18 cellular contexts compared by ENCODE assay signal in the genomic region with DNA sequence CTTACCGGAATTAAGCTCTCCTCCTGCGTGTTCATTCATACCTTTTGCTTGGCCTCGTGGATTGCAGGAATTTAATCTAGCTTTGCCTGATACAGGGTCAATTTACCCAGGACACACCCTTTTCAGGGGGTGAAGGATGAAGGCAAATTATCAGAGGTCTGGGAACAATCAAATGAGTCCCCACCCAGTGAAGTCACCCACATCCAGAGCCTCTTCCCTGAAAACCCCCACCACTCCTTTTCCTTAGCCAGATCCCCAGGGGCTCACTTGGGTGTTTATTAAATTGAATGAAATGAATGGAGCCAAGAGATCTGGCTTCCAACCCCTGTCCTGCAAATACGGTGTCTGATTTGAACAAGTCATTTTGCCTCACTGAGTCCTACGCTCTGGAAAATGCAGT. TPM values are rescaled to one million over a fixed set of nuclear protein-coding genes. Genes with fewer than 3 reads are reported as not detected.
A peak's percentile ranks its signal among the peaks of the same experiment; 100 is the strongest.
DNase-seq lines count a peak whose midpoint lies in the region; ATAC-seq and TF ChIP-seq lines count a peak whose summit lies in the region.
"Had no signal": no experiment of that assay in that cellular context is flagged by ENCODE, and none has a peak within 500 bp of the region (broad histone marks: within the 10 kb centered on the region; RNA-seq: fewer than 3 reads in every experiment).

No MANE protein-coding gene starts in this region.

- H4K12ac ChIP-seq in trophoblast cell (ENCODE audit: low read depth, low read length): no peak overlapping the region

- H3K4ac ChIP-seq in trophoblast cell (ENCODE audit: low read depth, low read length): no peak overlapping the region

- no peak overlapping the region for H4K91ac ChIP-seq in trophoblast cell (ENCODE audit: low read depth, low read length)

- H3K4me1 Mint-ChIP-seq in GM23338: no peaks in the 10 kb centered on the region
- H3K4me1 Mint-ChIP-seq: B cell; CD4-positive, CD25-positive, alpha-beta regulatory T cell; H9 had no signal

- no peaks in the 10 kb centered on the region for H3K36me3 Mint-ChIP-seq in GM23338 (ENCODE audit: low read depth)
- H3K36me3 Mint-ChIP-seq: CD4-positive, CD25-positive, alpha-beta regulatory T cell; CD8-positive, alpha-beta T cell had no signal

- H3K4me2 ChIP-seq in GM23338 (no peak overlapping the region), trophoblast cell (ENCODE audit: low read length) (peak overlapping the region; percentile 14)
- H3K4me2 ChIP-seq: BLaER1 had no signal

- no peak overlapping the region for H4K8ac ChIP-seq in trophoblast cell (ENCODE audit: low read depth, low read length)

- H2BK12ac ChIP-seq in trophoblast cell (ENCODE audit: low read length): no peak overlapping the region

- no peak overlapping the region for H2BK120ac ChIP-seq in trophoblast cell (ENCODE audit: insufficient read depth, low read length, poor library complexity)

- H2AK5ac ChIP-seq in trophoblast cell (ENCODE audit: low read length): no peak overlapping the region

- no peaks in the 10 kb centered on the region for H3K9me2 ChIP-seq in GM23338 (ENCODE audit: insufficient read depth)

- H2BK5ac ChIP-seq in trophoblast cell (ENCODE audit: low read depth, low read length, poor library complexity): no peak overlapping the region

- no peak overlapping the region for H3K14ac ChIP-seq in trophoblast cell (ENCODE audit: low read length)

- no peak for ATAC-seq in GM23338
- ATAC-seq: CD8-positive, alpha-beta T cell; HCT116 had no signal

- WGBS in trophoblast cell (ENCODE audit: extremely low coverage, insufficient coverage, insufficient read length): no CpG with 5 or more reads among the region's 5 CpGs

- no peaks in the 10 kb centered on the region for H3F3A ChIP-seq in GM23338 (replicated peaks; ENCODE audit: low read depth)

- H3K79me2 ChIP-seq in GM23338 (replicated peaks; ENCODE audit: insufficient read depth): no peaks in the 10 kb centered on the region
- peaks cover 2% of the 10 kb centered on the region for H3K79me2 ChIP-seq in trophoblast cell (ENCODE audit: control insufficient read depth, insufficient read depth, low read length, poor library complexity)

- H3K9ac ChIP-seq in trophoblast cell (ENCODE audit: low read length): no peak overlapping the region
- H3K9ac ChIP-seq: BLaER1 had no signal

- H3K4me1 ChIP-seq in GM23338 (ENCODE audit: insufficient read depth) (no peaks in the 10 kb centered on the region), trophoblast cell (ENCODE audit: control insufficient read depth in 1 of 2, insufficient read depth in 2 of 2, low read length in 2 of 2) (peaks cover 6 to 8% of the 10 kb centered on the region in 2 experiments)
- H3K4me1 ChIP-seq: BLaER1, Caco-2 had no signal

- H3K27ac Mint-ChIP-seq in GM23338: no peak overlapping the region
- H3K27ac Mint-ChIP-seq: B cell; CD8-positive, alpha-beta T cell; H9 had no signal

- no peaks in the 10 kb centered on the region for H3K9me3 Mint-ChIP-seq in GM23338
- H3K9me3 Mint-ChIP-seq: CD4-positive, CD25-positive, alpha-beta regulatory T cell; CD8-positive, alpha-beta T cell; H9 had no signal

- H3K4me3 Mint-ChIP-seq in GM23338: no peak overlapping the region
- H3K4me3 Mint-ChIP-seq: B cell; CD4-positive, CD25-positive, alpha-beta regulatory T cell; CD8-positive, alpha-beta T cell; H9 had no signal

- H3K9me3 ChIP-seq in trophoblast cell (ENCODE audit: insufficient read depth, low read depth, low read length): no peaks in the 10 kb centered on the region
- H3K9me3 ChIP-seq: BLaER1, Caco-2 had no signal

- H3K23ac ChIP-seq in trophoblast cell (ENCODE audit: low read length): no peak overlapping the region

- H3K27ac ChIP-seq in GM23338 (ENCODE audit: low read depth) (no peak overlapping the region), trophoblast cell (ENCODE audit: low read depth, low read length) (no peak overlapping the region)
- H3K27ac ChIP-seq: BLaER1, C4-2B had no signal

- peak overlapping the region; percentile 69; the same call in 1 of the 2 replicates for H2AFZ ChIP-seq in GM23338
- H2AFZ ChIP-seq in trophoblast cell (ENCODE audit: insufficient read depth, low read length, poor library complexity): no peak overlapping the region

- H3K27me3 Mint-ChIP-seq in GM23338 (ENCODE audit: insufficient read depth, low read depth, poor library complexity): peaks cover 4% of the 10 kb centered on the region

- H3K79me1 ChIP-seq in trophoblast cell (ENCODE audit: low read length): peaks cover 7% of the 10 kb centered on the region

- DNase-seq in GM23338 (ENCODE audit: low spot score): no peak
- DNase-seq in NCI-H69 (lab: John Stamatoyannopoulos, UW): peak; percentile 9
- no peak for DNase-seq in trophoblast cell
- no peak for DNase-seq in A172 (ENCODE audit: low spot score)
- no peak for DNase-seq in DMS114 treated with DMSO at 0.1 percent for 48 hours (lab: John Stamatoyannopoulos, UW; ENCODE audit: unreplicated experiment)
- no peak for DNase-seq in activated CD4-positive, CD25-positive, alpha-beta regulatory T cell treated with anti-CD3 and anti-CD28 coated beads, Interleukin-2, amount 50 U/mL, for 72 hours
- DNase-seq: Caco-2; CD4-positive, CD25-positive, alpha-beta regulatory T cell; CD8-positive, alpha-beta T cell; DMS79 treated with DMSO at 0.1 percent for 48 hours; GF-D8; H9 had no signal

- no peak overlapping the region for H3K4me3 ChIP-seq in GM23338
- no peak overlapping the region for H3K4me3 ChIP-seq in trophoblast cell (ENCODE audit: low read depth, low read length)
- H3K4me3 ChIP-seq: BLaER1 had no signal

- no peaks in the 10 kb centered on the region for H4K20me1 ChIP-seq in GM23338 (replicated peaks; ENCODE audit: insufficient read depth)
- H4K20me1 ChIP-seq: BLaER1 had no signal

- TF ChIP-seq CTCF in GM23338 (conservative IDR thresholded peaks at IDR 0.05; ENCODE audit: low read depth in 2 of 2): no peak

- H3K36me3 ChIP-seq in GM23338 (ENCODE audit: insufficient read depth) (no peaks in the 10 kb centered on the region), trophoblast cell (ENCODE audit: control insufficient read depth in 1 of 2, insufficient read depth in 2 of 2, low read length in 2 of 2) (no peaks in the 10 kb centered on the region)
- H3K36me3 ChIP-seq: BLaER1 had no signal

- H3K18ac ChIP-seq in trophoblast cell (ENCODE audit: low read length): no peak overlapping the region

- H3K27me3 ChIP-seq in GM23338 (ENCODE audit: insufficient read depth) (no peaks in the 10 kb centered on the region), trophoblast cell (ENCODE audit: insufficient read depth, low read length) (no peaks in the 10 kb centered on the region)
- H3K27me3 ChIP-seq: BLaER1 had no signal

TF ChIP-seq in GM23338, 12 proteins besides CTCF, POLR2A, EP300 and RAD21 (continues in another document):
- TF ChIP-seq, protein P1, sequence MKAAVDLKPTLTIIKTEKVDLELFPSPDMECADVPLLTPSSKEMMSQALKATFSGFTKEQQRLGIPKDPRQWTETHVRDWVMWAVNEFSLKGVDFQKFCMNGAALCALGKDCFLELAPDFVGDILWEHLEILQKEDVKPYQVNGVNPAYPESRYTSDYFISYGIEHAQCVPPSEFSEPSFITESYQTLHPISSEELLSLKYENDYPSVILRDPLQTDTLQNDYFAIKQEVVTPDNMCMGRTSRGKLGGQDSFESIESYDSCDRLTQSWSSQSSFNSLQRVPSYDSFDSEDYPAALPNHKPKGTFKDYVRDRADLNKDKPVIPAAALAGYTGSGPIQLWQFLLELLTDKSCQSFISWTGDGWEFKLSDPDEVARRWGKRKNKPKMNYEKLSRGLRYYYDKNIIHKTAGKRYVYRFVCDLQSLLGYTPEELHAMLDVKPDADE (IDR thresholded peaks at IDR 0.05): no peak
- no peak for TF ChIP-seq NANOG (IDR thresholded peaks at IDR 0.05; ENCODE audit: borderline replicate concordance)
- no peak for TF ChIP-seq CREB1 (CRISPR knock-in tag; IDR thresholded peaks at IDR 0.05; ENCODE audit: low read depth)
- TF ChIP-seq ZNF331 (CRISPR knock-in tag; IDR thresholded peaks at IDR 0.05; ENCODE audit: low read depth): no peak

RNA-seq across cellular contexts. Expression of a gene that starts 31.0 kb away (rescaled TPM):
- 16.9 and 19.5 TPM in 2 replicates for total RNA-seq in GM23338 (2014; rRNA removed; shearing (Covaris generic))
- polyA plus RNA-seq in GM23338 (2016; fragmentation: Nextera tagmentation; extraction: Ambion mirVana): 5.9 and 8.2 TPM in 2 replicates
- 4.6 and 5.0 TPM in 2 replicates for polyA plus RNA-seq in trophoblast cell (2013)
- 8.3 and 8.8 TPM in 2 replicates for total RNA-seq in A172 (2014; rRNA removed; shearing (Covaris generic))

RNA-seq across cellular contexts. Expression of a gene that starts 57.2 kb away (rescaled TPM):
- 4.3 and 10.6 TPM in 2 replicates for total RNA-seq in GM23338 (2014; rRNA removed; shearing (Covaris generic))
- polyA plus RNA-seq in GM23338 (2016; fragmentation: Nextera tagmentation; extraction: Ambion mirVana): 2.3 and 2.4 TPM in 2 replicates
- 2.4 and 2.7 TPM in 2 replicates for polyA plus RNA-seq in trophoblast cell (2013)
- total RNA-seq in A172 (2014; rRNA removed; shearing (Covaris generic)): not detected in 2 replicates
- total RNA-seq: B cell; CD4-positive, CD25-positive, alpha-beta regulatory T cell; CD8-positive, alpha-beta T cell; G401; H4 had no signal
